ENCODE assay signal across 22 cellular contexts in the genomic region with DNA sequence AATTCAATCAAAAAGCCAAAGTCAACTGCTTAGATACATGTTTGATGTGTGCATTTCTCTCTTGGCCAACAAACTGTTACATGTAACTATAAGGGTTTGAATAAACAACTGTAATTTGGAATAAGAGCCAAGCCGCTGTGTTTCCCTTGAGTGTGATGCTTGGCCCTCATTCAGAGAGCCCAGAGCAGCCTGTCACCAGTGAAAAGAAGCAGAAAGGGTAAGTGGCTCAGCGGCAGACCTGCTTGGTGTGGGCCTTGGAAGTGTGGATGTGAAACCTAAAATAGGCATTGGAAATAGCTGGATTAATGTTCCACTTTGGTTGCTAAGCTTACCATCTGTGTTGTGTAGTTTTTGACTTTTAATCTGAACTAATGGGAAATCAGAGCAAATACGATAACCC.
"Had no signal": no experiment of that assay in that cellular context is flagged by ENCODE, and none has a peak within 500 bp of the region (broad histone marks: within the 10 kb centered on the region; RNA-seq: fewer than 3 reads in every experiment).

No MANE protein-coding gene starts in this region.

- H3K4me1 ChIP-seq: adrenal gland, esophagus squamous epithelium, right atrium auricular region, suprapubic skin, transverse colon had no signal

- H3K9me3 Mint-ChIP-seq: effector memory CD8-positive, alpha-beta T cell; neural crest cell had no signal

- H3K4me1 Mint-ChIP-seq: naive B cell, neural crest cell had no signal

- H3K27ac ChIP-seq: adrenal gland, esophagus squamous epithelium, right atrium auricular region, skin epidermis, suprapubic skin, transverse colon had no signal

- DNase-seq: activated CD4-positive, alpha-beta T cell treated with anti-CD3 and anti-CD28 coated beads, Interleukin-2, amount 50 U/mL, for 1 hour; activated CD4-positive, CD25-positive, alpha-beta regulatory T cell treated with anti-CD3 and anti-CD28 coated beads, Interleukin-2, amount 50 U/mL, for 72 hours; activated CD8-positive, alpha-beta memory T cell treated with anti-CD3 and anti-CD28 coated beads for 24 hours; activated CD8-positive, alpha-beta memory T cell treated with anti-CD3 and anti-CD28 coated beads, Interleukin-2, amount 50 U/mL, for 48 hours; activated gamma-delta T cell; adrenal gland; dermis blood vessel endothelial cell; effector memory CD8-positive, alpha-beta T cell; esophagus squamous epithelium; mesenchymal stem cell; mucosa of descending colon; naive B cell; transverse colon had no signal

- H3K27me3 Mint-ChIP-seq: effector memory CD8-positive, alpha-beta T cell; naive B cell; progenitor cell of endocrine pancreas; stimulated activated naive CD8-positive, alpha-beta T cell treated with anti-CD3 and anti-CD28 coated beads, Interleukin-15, Interleukin-2, amounts not matched to agents 100 ng/mL and 50 ng/mL, for 24 hours had no signal

- ATAC-seq: activated naive CD4-positive, alpha-beta T cell treated with anti-CD3 and anti-CD28 coated beads, Interleukin-2, amount 50 U/mL, for 72 hours; effector memory CD8-positive, alpha-beta T cell; mucosa of descending colon had no signal

- H3K9me3 ChIP-seq: esophagus squamous epithelium, right atrium auricular region, suprapubic skin, transverse colon had no signal

- FAIRE-seq: astrocyte, bronchial epithelial cell had no signal

- H3K4me3 ChIP-seq: adrenal gland, esophagus squamous epithelium, mucosa of descending colon, right atrium auricular region, skin epidermis, suprapubic skin, transverse colon had no signal

- H3K36me3 ChIP-seq: adrenal gland, esophagus squamous epithelium, right atrium auricular region, suprapubic skin, transverse colon had no signal

- H3K27ac Mint-ChIP-seq: activated naive CD4-positive, alpha-beta T cell treated with anti-CD3 and anti-CD28 coated beads, Interleukin-2, amount 50 U/mL, for 72 hours; effector memory CD8-positive, alpha-beta T cell; naive B cell; progenitor cell of endocrine pancreas; stimulated activated naive CD8-positive, alpha-beta T cell treated with anti-CD3 and anti-CD28 coated beads, Interleukin-15, Interleukin-2, amounts not matched to agents 100 ng/mL and 50 ng/mL, for 24 hours had no signal

- H3K27me3 ChIP-seq: adrenal gland, esophagus squamous epithelium, right atrium auricular region, suprapubic skin, transverse colon had no signal

- H3K4me3 Mint-ChIP-seq: effector memory CD8-positive, alpha-beta T cell; naive B cell; neural crest cell; stimulated activated naive CD8-positive, alpha-beta T cell treated with anti-CD3 and anti-CD28 coated beads, Interleukin-15, Interleukin-2, amounts not matched to agents 100 ng/mL and 50 ng/mL, for 24 hours had no signal

- H3K36me3 Mint-ChIP-seq: activated naive CD4-positive, alpha-beta T cell treated with anti-CD3 and anti-CD28 coated beads, Interleukin-2, amount 50 U/mL, for 72 hours; naive B cell had no signal
